10 cellular contexts compared by ENCODE assay signal in genomic region chr1:22089787-22090186, GRCh38. TPM values are rescaled to one million over a fixed set of nuclear protein-coding genes. Genes with fewer than 3 reads are reported as not detected.
A peak's percentile ranks its signal among the peaks of the same experiment; 100 is the strongest.
DNase-seq lines count a peak whose midpoint lies in the region; ATAC-seq, FAIRE-seq and TF ChIP-seq lines count a peak whose summit lies in the region.
"Had no signal": no experiment of that assay in that cellular context is flagged by ENCODE, and none has a peak within 500 bp of the region (broad histone marks: within the 10 kb centered on the region; RNA-seq: fewer than 3 reads in every experiment).

No MANE protein-coding gene starts in this region.

- ATAC-seq in PC-3: peak; percentile 31; the same call in 1 of the 2 replicates

- BruUV-seq in PC-3 (replicated peaks; lab: Mats Ljungman, UMichigan): no TSS peak

- H3K9me3 ChIP-seq in PC-3 (ENCODE audit: low read length) (no peaks in the 10 kb centered on the region), H1 (ENCODE audit: insufficient read depth in 2 of 2, low read depth in 1 of 2, low read length in 1 of 2) (no peaks in the 10 kb centered on the region)
- H3K9me3 ChIP-seq: heart right ventricle had no signal

- H3K9me2 ChIP-seq in PC-3 (replicated peaks; ENCODE audit: low read length): no peaks in the 10 kb centered on the region

- peaks cover 84% of the 10 kb centered on the region for H3K79me2 ChIP-seq in PC-3 (ENCODE audit: low read length)
- H3K79me2 ChIP-seq in H1 (ENCODE audit: control insufficient read depth in 1 of 2, insufficient read depth in 2 of 2, low read length in 2 of 2): peaks cover 3 to 58% of the 10 kb centered on the region in 2 experiments; a peak in 3 of 4 replicates

- FAIRE-seq in GM19239 (lab: Jason Lieb, UNC): peak; percentile 49
- peak; percentile 36 for FAIRE-seq in H1 (lab: Jason Lieb, UNC)
- FAIRE-seq in frontal cortex (lab: Jason Lieb, UNC): no peak

- H2BK12ac ChIP-seq in H1 (ENCODE audit: low read depth, low read length): no peak overlapping the region

- no peak overlapping the region for H3K9ac ChIP-seq in PC-3 (ENCODE audit: low read length)
- H3K9ac ChIP-seq in H1 (replicated peaks in 1 of 4; ENCODE audit: extremely low read depth in 1 of 4, low read depth in 3 of 4, low read length in 3 of 4): no peak overlapping the region

- no peaks in the 10 kb centered on the region for H3K27me3 ChIP-seq in PC-3 (ENCODE audit: low read length)
- H3K27me3 ChIP-seq in H1 (replicated peaks in 1 of 4; ENCODE audit: control insufficient read depth in 3 of 4, extremely low read depth in 1 of 4, insufficient read depth in 3 of 4, low read length in 3 of 4): no peaks in the 10 kb centered on the region
- H3K27me3 ChIP-seq: heart right ventricle had no signal

- H3K27ac ChIP-seq in PC-3 (ENCODE audit: low read length): no peak overlapping the region
- no peak overlapping the region for H3K27ac ChIP-seq in H1 (ENCODE audit: low read depth, low read length)

- H3K4ac ChIP-seq in H1 (replicated peaks; ENCODE audit: insufficient read length, low read depth, low read length): no peak overlapping the region

- TF ChIP-seq RAD21 in H1 (IDR thresholded peaks at IDR 0.05 in 1 of 2, conservative IDR thresholded peaks at IDR 0.05 in 1 of 2; ENCODE audit: low read depth in 2 of 2, low read length in 2 of 2): no peak

- peaks cover 3% of the 10 kb centered on the region for H3K79me1 ChIP-seq in H1 (ENCODE audit: low read depth, low read length)

- no peaks in the 10 kb centered on the region for H3K9me3 Mint-ChIP-seq in progenitor cell of endocrine pancreas (ENCODE audit: low read depth)

- intact Hi-C loops in PC-3 (cut with micrococcal nuclease): no loop called here

- peak overlapping the region; percentile 86 for H3K27ac Mint-ChIP-seq in progenitor cell of endocrine pancreas

- H4K20me1 ChIP-seq in PC-3 (ENCODE audit: low read length) (peaks cover 67% of the 10 kb centered on the region), H1 (replicated peaks in 1 of 2; ENCODE audit: control insufficient read depth in 1 of 2, insufficient read depth in 2 of 2, low read length in 2 of 2) (peaks cover 1 to 4% of the 10 kb centered on the region in 2 experiments)

- no peak overlapping the region for H4K91ac ChIP-seq in H1 (replicated peaks; ENCODE audit: insufficient read length, low read length)

- H2AFZ ChIP-seq in PC-3 (ENCODE audit: low read length) (no peak overlapping the region), H1 (ENCODE audit: low read length) (no peak overlapping the region)

- peaks cover 5% of the 10 kb centered on the region for H3F3A ChIP-seq in PC-3 (ENCODE audit: low read length, unreplicated experiment)

- TF ChIP-seq CTCF in PC-3 (conservative IDR thresholded peaks at IDR 0.05; ENCODE audit: low read depth, low read length) (no peak), H1 (IDR thresholded peaks at IDR 0.05; ENCODE audit: control extremely low read depth in 1 of 3, insufficient read depth in 1 of 3, low read depth in 1 of 3, low read length in 3 of 3) (no peak), progenitor cell of endocrine pancreas (IDR thresholded peaks at IDR 0.05; ENCODE audit: unreplicated experiment) (no peak)

- H3K23me2 ChIP-seq in H1 (ENCODE audit: low read depth, low read length): no peaks in the 10 kb centered on the region; the same call in 1 of the 2 replicates

- no peak overlapping the region; the same call in 1 of the 2 replicates for H2BK5ac ChIP-seq in H1 (ENCODE audit: low read depth, low read length)

- peaks cover 42% of the 10 kb centered on the region for H3K36me3 Mint-ChIP-seq in progenitor cell of endocrine pancreas (ENCODE audit: insufficient read depth)

- no peak overlapping the region for H4K5ac ChIP-seq in H1 (ENCODE audit: insufficient read length, low read depth, low read length)

- H2AK5ac ChIP-seq in H1 (ENCODE audit: low read depth, low read length): no peak overlapping the region

- no peak overlapping the region for H3K56ac ChIP-seq in H1 (replicated peaks; ENCODE audit: insufficient read length, low read depth, low read length)

- H3K4me3 ChIP-seq in PC-3 (ENCODE audit: low read length): no peak overlapping the region
- no peak overlapping the region for H3K4me3 ChIP-seq in H1 (ENCODE audit: extremely low read depth in 1 of 4, insufficient read depth in 2 of 4, low read depth in 3 of 4, low read length in 4 of 4)

- H3K4me1 Mint-ChIP-seq in progenitor cell of endocrine pancreas (ENCODE audit: low read depth): peaks cover 31% of the 10 kb centered on the region

- no peak for TF ChIP-seq EP300 in H1 (IDR thresholded peaks at IDR 0.05; ENCODE audit: borderline replicate concordance in 1 of 2, low read depth in 2 of 2, low read length in 2 of 2)

- H2BK15ac ChIP-seq in H1 (ENCODE audit: low read length): no peak overlapping the region

- no peak overlapping the region for H4K8ac ChIP-seq in H1 (ENCODE audit: extremely low read depth, insufficient read depth, low read length)

- no peaks in the 10 kb centered on the region for H3K27me3 Mint-ChIP-seq in progenitor cell of endocrine pancreas

- H3K4me1 ChIP-seq in PC-3 (ENCODE audit: insufficient read depth, low read length): no peaks in the 10 kb centered on the region
- H3K4me1 ChIP-seq in H1 (replicated peaks in 1 of 4; ENCODE audit: control insufficient read depth in 3 of 4, insufficient read depth in 4 of 4, low read length in 3 of 4): peaks cover 4 to 24% (median 18%) of the 10 kb centered on the region in 4 experiments; a peak in 5 of 7 replicates

- no peak overlapping the region for H3K23ac ChIP-seq in H1 (ENCODE audit: insufficient read length)

- WGBS in H1 (ENCODE audit: extremely low coverage in 1 of 2, insufficient coverage in 1 of 2, insufficient read length in 1 of 2, insufficient replicate concordance in 2 of 2, low coverage in 1 of 2, low lambda C conversion rate in 2 of 2, missing lambda C conversion rate in 1 of 2), 2 experiments: 42% methylated on average over 6 of the region's 6 CpGs; no CpG with 5 or more reads in 1 of the 2 experiments

- H2BK20ac ChIP-seq in H1 (ENCODE audit: low read length): no peak overlapping the region

- no peak overlapping the region for H2BK120ac ChIP-seq in H1 (replicated peaks; ENCODE audit: low read depth, low read length)

- H3K4me2 ChIP-seq in PC-3 (ENCODE audit: low read length) (no peak overlapping the region), H1 (ENCODE audit: insufficient read depth in 1 of 2, low read depth in 2 of 2, low read length in 2 of 2) (peak overlapping the region; percentile 28 to 42; a peak in 3 of 4 replicates)

- H3K36me3 ChIP-seq in PC-3 (ENCODE audit: low read depth, low read length): peaks cover 73% of the 10 kb centered on the region
- peaks cover 0 to 23% (median 3%) of the 10 kb centered on the region in 4 experiments; a peak in 4 of 8 replicates for H3K36me3 ChIP-seq in H1 (ENCODE audit: control insufficient read depth in 2 of 4, insufficient read depth in 4 of 4, low read length in 3 of 4)

- H3K14ac ChIP-seq in H1 (ENCODE audit: insufficient read length): no peak overlapping the region

- TF ChIP-seq POLR2A in H1 (IDR thresholded peaks at IDR 0.05; ENCODE audit: control extremely low read depth in 1 of 2, low read depth in 2 of 2, low read length in 2 of 2): no peak

- no peak overlapping the region for H3K4me3 Mint-ChIP-seq in progenitor cell of endocrine pancreas (ENCODE audit: low read depth)

- CTCF ChIA-PET in PC-3 (lab: Charles Lee) (no interaction called here), H1 (lab: Charles Lee; ENCODE audit: partially characterized antibody) (interaction anchor here (0.6 to 1.2 kb wide), 3 partner anchors 16 to 66 kb away, joined by 3 to 6 read pairs (median 3); no protein-coding TSS in a partner anchor)

- no peak overlapping the region for H3K18ac ChIP-seq in H1 (ENCODE audit: extremely low read depth, low read length)

- DNase-seq in GM19239 (ENCODE audit: insufficient read length, low spot score): no peak
- DNase-seq in PC-3: no peak
- DNase-seq in H1 (ENCODE audit: low read depth in 1 of 2, low spot score in 2 of 2): no peak
- DNase-seq in progenitor cell of endocrine pancreas (ENCODE audit: low spot score, unreplicated experiment): no peak
- no peak for DNase-seq in LoVo (ENCODE audit: low spot score)
- DNase-seq in activated CD4-positive, CD25-positive, alpha-beta regulatory T cell treated with anti-CD3 and anti-CD28 coated beads, Interleukin-2, amount 50 U/mL, for 72 hours: no peak
- DNase-seq in frontal cortex (ENCODE audit: low spot score in 2 of 2): no peak
- DNase-seq: heart right ventricle, NCI-H226, retina had no signal

- POLR2A ChIA-PET in PC-3 (lab: Charles Lee; ENCODE audit: unreplicated experiment) (no interaction called here), H1 (lab: Charles Lee; ENCODE audit: partially characterized antibody) (interaction anchor here (1.0 to 2.3 kb wide), 2 partner anchors 13 to 37 kb away, joined by 3 to 8 read pairs; partner anchors contain the start of gene CDC42)

RNA-seq across cellular contexts. Expression of gene CDC42, which starts 37.3 kb away (rescaled TPM):
- 212 and 245 TPM in 2 replicates for total RNA-seq in PC-3 (2014; rRNA removed)
- 179 and 182 TPM in 2 replicates for total RNA-seq in H1 (2021; fragmentation: NEBNext Ultra II Directional; extraction: Animal tissue kit (Norgen Biotek cat#: 25700))
- polyA plus RNA-seq in H1 (2011; rRNA removed): 57.1 and 110 TPM in 2 replicates
- 110 TPM for polyA plus RNA-seq in H1 (2011; cell fraction: cytosol; rRNA removed)
- 25.3 TPM for polyA plus RNA-seq in H1 (2011; cell fraction: nucleus; rRNA removed)
- 124 to 252 TPM (median 148 TPM) in 4 replicates for polyA plus RNA-seq in H1 (2012, experiment 1 of 2)
- polyA plus RNA-seq in H1 (2012, experiment 2 of 2): 100 TPM
- 150 TPM for polyA plus RNA-seq in H1 (2013, experiment 1 of 2)
- 157 TPM for polyA plus RNA-seq in H1 (2013, experiment 2 of 2)
- polyA minus RNA-seq in H1 (2011; rRNA and poly(A)+ RNA removed): 126 and 213 TPM in 2 replicates
- polyA minus RNA-seq in H1 (2011; cell fraction: cytosol; rRNA and poly(A)+ RNA removed): 63.3 TPM
- polyA minus RNA-seq in H1 (2011; cell fraction: nucleus; rRNA and poly(A)+ RNA removed): 46.2 TPM
- 287 and 288 TPM in 2 replicates for total RNA-seq in progenitor cell of endocrine pancreas
- 468 TPM for total RNA-seq in frontal cortex

RNA-seq across cellular contexts. Expression of gene WNT4, which starts 53.1 kb away (rescaled TPM):
- total RNA-seq in PC-3 (2014; rRNA removed) (0.51 and 1.4 TPM in 2 replicates), progenitor cell of endocrine pancreas (0.74 and 0.98 TPM in 2 replicates), frontal cortex (3.3 TPM)
- total RNA-seq in H1 (2021; fragmentation: NEBNext Ultra II Directional; extraction: Animal tissue kit (Norgen Biotek cat#: 25700)): 1.3 and 1.4 TPM in 2 replicates
- polyA plus RNA-seq in H1 (2011; rRNA removed): 4.0 and 6.6 TPM in 2 replicates
- 4.7 TPM for polyA plus RNA-seq in H1 (2011; cell fraction: cytosol; rRNA removed)
- polyA plus RNA-seq in H1 (2011; cell fraction: nucleus; rRNA removed): 5.1 TPM
- polyA plus RNA-seq in H1 (2012, experiment 1 of 2): 3.7 to 5.9 TPM (median 5.4 TPM) in 4 replicates
- 3.9 TPM for polyA plus RNA-seq in H1 (2012, experiment 2 of 2)
- 0.22 TPM for polyA plus RNA-seq in H1 (2013, experiment 1 of 2)
- 0.31 TPM for polyA plus RNA-seq in H1 (2013, experiment 2 of 2)
- 3.8 and 6.0 TPM in 2 replicates for polyA minus RNA-seq in H1 (2011; rRNA and poly(A)+ RNA removed)
- polyA minus RNA-seq in H1 (2011; cell fraction: cytosol; rRNA and poly(A)+ RNA removed): 4.3 TPM
- polyA minus RNA-seq in H1 (2011; cell fraction: nucleus; rRNA and poly(A)+ RNA removed): 5.4 TPM
